In genomic region chr17:19017804-19018599, GRCh38 we compare ENCODE assay signal across 2 cellular contexts.
TF ChIP-seq lines count a peak whose summit lies in the region.

No MANE protein-coding gene starts in this region.

TF ChIP-seq in HepG2, 621 proteins besides CTCF, POLR2A, EP300 and RAD21:
- TF ChIP-seq SRF (IDR thresholded peaks at IDR 0.05; ENCODE audit: low read depth, low read length) (no peak), JUND (CRISPR knock-in tag; IDR thresholded peaks at IDR 0.05) (no peak), KLF6 (CRISPR knock-in tag; IDR thresholded peaks at IDR 0.05) (no peak), ELF4 (CRISPR knock-in tag; IDR thresholded peaks at IDR 0.05; ENCODE audit: borderline replicate concordance) (no peak), HMG20B (CRISPR knock-in tag; conservative IDR thresholded peaks at IDR 0.05) (no peak), IRF9 (CRISPR knock-in tag; IDR thresholded peaks at IDR 0.05; ENCODE audit: borderline replicate concordance) (no peak), NFATC3 (CRISPR knock-in tag; IDR thresholded peaks at IDR 0.05) (no peak), ZBTB25 (CRISPR knock-in tag; IDR thresholded peaks at IDR 0.05) (no peak), MAF1 (CRISPR knock-in tag; IDR thresholded peaks at IDR 0.05; ENCODE audit: borderline replicate concordance) (no peak), ELF1 (CRISPR knock-in tag; IDR thresholded peaks at IDR 0.05) (no peak)

TF ChIP-seq in K562, 482 proteins besides CTCF, POLR2A, EP300 and RAD21:
- TF ChIP-seq NCOR1 (IDR thresholded peaks at IDR 0.05), result no peak
- peak; percentile 88 for TF ChIP-seq ZFP36 (IDR thresholded peaks at IDR 0.05; ENCODE audit: low read depth, low read length, partially characterized antibody)
